Comparison of ENCODE assay signal across 1 cellular context in the genomic region with DNA sequence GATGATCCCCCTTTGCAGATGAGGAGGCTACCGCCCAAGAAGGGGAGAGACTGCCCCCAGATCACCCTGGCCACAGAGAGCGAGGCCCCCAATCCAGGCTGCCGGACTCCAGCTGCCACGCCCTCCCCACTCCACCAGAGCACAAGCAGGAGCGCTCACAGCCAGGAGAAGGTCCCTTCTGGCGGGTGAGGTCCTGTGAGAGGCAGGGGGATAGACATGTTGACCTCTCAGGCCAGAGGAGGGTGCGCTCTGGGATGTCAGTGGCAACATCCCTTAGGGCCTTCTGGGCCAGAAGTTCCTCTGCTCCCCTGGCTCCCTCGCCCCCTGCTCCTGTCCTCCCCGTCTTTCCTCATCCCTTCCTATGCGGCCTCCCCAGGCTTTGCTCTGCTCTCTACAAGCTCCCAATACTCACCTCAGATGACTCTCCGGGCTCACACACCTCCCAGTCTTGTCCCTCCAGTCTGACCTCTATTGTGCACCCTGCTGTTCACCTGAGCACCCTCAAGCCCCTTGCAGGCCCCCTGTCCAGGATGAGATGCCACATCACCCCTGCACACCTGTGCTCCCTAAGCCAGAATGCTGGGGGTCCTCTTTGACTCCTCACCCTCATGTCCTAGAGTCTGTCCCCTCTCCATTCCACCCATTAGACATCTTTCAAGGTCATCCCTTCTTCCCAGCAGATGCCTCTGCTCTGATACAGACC.
TF ChIP-seq lines count a peak whose summit lies in the region.

No MANE protein-coding gene starts in this region.

TF ChIP-seq in HepG2, 621 proteins besides CTCF, POLR2A, EP300 and RAD21 (continues in another document):
- TF ChIP-seq HES4 (CRISPR knock-in tag; IDR thresholded peaks at IDR 0.05; ENCODE audit: borderline replicate concordance) (no peak), AKAP8 (CRISPR knock-in tag; IDR thresholded peaks at IDR 0.05) (no peak), ZNF550 (CRISPR knock-in tag; IDR thresholded peaks at IDR 0.05; ENCODE audit: borderline replicate concordance) (no peak; the same call in 1 of the 2 replicates), NCOR1 (IDR thresholded peaks at IDR 0.05; ENCODE audit: borderline replicate concordance, low read length) (no peak), SKI (IDR thresholded peaks at IDR 0.05; ENCODE audit: partially characterized antibody) (no peak), NBN (conservative IDR thresholded peaks at IDR 0.05) (no peak), PRMT3 (CRISPR knock-in tag; IDR thresholded peaks at IDR 0.05; ENCODE audit: borderline replicate concordance, low read depth) (0 out of 2 replicates have a peak, but pooled peaks have one; percentile 49), PCBP1 (IDR thresholded peaks at IDR 0.05; ENCODE audit: borderline replicate concordance, low read depth, low read length) (no peak), KDM4B (CRISPR knock-in tag; IDR thresholded peaks at IDR 0.05) (no peak), ZFX (CRISPR knock-in tag; IDR thresholded peaks at IDR 0.05; ENCODE audit: low read depth) (no peak), GMEB1 (CRISPR knock-in tag; IDR thresholded peaks at IDR 0.05; ENCODE audit: borderline replicate concordance) (no peak), ZNF777 (CRISPR knock-in tag; IDR thresholded peaks at IDR 0.05) (no peak; the same call in 1 of the 2 replicates), TEAD2 (CRISPR knock-in tag; IDR thresholded peaks at IDR 0.05) (no peak), ETV6 (CRISPR knock-in tag; conservative IDR thresholded peaks at IDR 0.05) (no peak), TBL1XR1 (IDR thresholded peaks at IDR 0.05; ENCODE audit: borderline replicate concordance, low read length, partially characterized antibody) (no peak), ZNF326 (CRISPR knock-in tag; IDR thresholded peaks at IDR 0.05; ENCODE audit: borderline replicate concordance) (no peak), ZFYVE20 (CRISPR knock-in tag; IDR thresholded peaks at IDR 0.05; ENCODE audit: borderline replicate concordance, low read depth) (no peak), U2AF2 (IDR thresholded peaks at IDR 0.05; ENCODE audit: low read depth, low read length) (no peak), ELF3 (CRISPR knock-in tag; IDR thresholded peaks at IDR 0.05) (no peak), ARID4A (CRISPR knock-in tag; IDR thresholded peaks at IDR 0.05; ENCODE audit: borderline replicate concordance) (no peak), TFDP2 (CRISPR knock-in tag; IDR thresholded peaks at IDR 0.05) (no peak), RARG (CRISPR knock-in tag; IDR thresholded peaks at IDR 0.05; ENCODE audit: low read depth) (no peak)
- TF ChIP-seq, protein P1, sequence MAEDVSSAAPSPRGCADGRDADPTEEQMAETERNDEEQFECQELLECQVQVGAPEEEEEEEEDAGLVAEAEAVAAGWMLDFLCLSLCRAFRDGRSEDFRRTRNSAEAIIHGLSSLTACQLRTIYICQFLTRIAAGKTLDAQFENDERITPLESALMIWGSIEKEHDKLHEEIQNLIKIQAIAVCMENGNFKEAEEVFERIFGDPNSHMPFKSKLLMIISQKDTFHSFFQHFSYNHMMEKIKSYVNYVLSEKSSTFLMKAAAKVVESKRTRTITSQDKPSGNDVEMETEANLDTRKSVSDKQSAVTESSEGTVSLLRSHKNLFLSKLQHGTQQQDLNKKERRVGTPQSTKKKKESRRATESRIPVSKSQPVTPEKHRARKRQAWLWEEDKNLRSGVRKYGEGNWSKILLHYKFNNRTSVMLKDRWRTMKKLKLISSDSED (CRISPR knock-in tag; IDR thresholded peaks at IDR 0.05), result no peak
- TF ChIP-seq, protein P2, sequence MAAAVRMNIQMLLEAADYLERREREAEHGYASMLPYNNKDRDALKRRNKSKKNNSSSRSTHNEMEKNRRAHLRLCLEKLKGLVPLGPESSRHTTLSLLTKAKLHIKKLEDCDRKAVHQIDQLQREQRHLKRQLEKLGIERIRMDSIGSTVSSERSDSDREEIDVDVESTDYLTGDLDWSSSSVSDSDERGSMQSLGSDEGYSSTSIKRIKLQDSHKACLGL (CRISPR knock-in tag; IDR thresholded peaks at IDR 0.05), result no peak
- TF ChIP-seq, protein P3, sequence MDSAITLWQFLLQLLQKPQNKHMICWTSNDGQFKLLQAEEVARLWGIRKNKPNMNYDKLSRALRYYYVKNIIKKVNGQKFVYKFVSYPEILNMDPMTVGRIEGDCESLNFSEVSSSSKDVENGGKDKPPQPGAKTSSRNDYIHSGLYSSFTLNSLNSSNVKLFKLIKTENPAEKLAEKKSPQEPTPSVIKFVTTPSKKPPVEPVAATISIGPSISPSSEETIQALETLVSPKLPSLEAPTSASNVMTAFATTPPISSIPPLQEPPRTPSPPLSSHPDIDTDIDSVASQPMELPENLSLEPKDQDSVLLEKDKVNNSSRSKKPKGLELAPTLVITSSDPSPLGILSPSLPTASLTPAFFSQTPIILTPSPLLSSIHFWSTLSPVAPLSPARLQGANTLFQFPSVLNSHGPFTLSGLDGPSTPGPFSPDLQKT (CRISPR knock-in tag; IDR thresholded peaks at IDR 0.05; ENCODE audit: borderline replicate concordance), result no peak
- TF ChIP-seq, protein P4, sequence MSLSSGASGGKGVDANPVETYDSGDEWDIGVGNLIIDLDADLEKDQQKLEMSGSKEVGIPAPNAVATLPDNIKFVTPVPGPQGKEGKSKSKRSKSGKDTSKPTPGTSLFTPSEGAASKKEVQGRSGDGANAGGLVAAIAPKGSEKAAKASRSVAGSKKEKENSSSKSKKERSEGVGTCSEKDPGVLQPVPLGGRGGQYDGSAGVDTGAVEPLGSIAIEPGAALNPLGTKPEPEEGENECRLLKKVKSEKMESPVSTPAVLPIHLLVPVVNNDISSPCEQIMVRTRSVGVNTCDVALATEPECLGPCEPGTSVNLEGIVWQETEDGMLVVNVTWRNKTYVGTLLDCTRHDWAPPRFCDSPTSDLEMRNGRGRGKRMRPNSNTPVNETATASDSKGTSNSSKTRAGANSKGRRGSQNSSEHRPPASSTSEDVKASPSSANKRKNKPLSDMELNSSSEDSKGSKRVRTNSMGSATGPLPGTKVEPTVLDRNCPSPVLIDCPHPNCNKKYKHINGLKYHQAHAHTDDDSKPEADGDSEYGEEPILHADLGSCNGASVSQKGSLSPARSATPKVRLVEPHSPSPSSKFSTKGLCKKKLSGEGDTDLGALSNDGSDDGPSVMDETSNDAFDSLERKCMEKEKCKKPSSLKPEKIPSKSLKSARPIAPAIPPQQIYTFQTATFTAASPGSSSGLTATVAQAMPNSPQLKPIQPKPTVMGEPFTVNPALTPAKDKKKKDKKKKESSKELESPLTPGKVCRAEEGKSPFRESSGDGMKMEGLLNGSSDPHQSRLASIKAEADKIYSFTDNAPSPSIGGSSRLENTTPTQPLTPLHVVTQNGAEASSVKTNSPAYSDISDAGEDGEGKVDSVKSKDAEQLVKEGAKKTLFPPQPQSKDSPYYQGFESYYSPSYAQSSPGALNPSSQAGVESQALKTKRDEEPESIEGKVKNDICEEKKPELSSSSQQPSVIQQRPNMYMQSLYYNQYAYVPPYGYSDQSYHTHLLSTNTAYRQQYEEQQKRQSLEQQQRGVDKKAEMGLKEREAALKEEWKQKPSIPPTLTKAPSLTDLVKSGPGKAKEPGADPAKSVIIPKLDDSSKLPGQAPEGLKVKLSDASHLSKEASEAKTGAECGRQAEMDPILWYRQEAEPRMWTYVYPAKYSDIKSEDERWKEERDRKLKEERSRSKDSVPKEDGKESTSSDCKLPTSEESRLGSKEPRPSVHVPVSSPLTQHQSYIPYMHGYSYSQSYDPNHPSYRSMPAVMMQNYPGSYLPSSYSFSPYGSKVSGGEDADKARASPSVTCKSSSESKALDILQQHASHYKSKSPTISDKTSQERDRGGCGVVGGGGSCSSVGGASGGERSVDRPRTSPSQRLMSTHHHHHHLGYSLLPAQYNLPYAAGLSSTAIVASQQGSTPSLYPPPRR (CRISPR knock-in tag; IDR thresholded peaks at IDR 0.05; ENCODE audit: borderline replicate concordance), result no peak
- TF ChIP-seq, protein P5, sequence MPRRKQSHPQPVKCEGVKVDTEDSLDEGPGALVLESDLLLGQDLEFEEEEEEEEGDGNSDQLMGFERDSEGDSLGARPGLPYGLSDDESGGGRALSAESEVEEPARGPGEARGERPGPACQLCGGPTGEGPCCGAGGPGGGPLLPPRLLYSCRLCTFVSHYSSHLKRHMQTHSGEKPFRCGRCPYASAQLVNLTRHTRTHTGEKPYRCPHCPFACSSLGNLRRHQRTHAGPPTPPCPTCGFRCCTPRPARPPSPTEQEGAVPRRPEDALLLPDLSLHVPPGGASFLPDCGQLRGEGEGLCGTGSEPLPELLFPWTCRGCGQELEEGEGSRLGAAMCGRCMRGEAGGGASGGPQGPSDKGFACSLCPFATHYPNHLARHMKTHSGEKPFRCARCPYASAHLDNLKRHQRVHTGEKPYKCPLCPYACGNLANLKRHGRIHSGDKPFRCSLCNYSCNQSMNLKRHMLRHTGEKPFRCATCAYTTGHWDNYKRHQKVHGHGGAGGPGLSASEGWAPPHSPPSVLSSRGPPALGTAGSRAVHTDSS (CRISPR knock-in tag; conservative IDR thresholded peaks at IDR 0.05), result no peak
- TF ChIP-seq, protein P6, sequence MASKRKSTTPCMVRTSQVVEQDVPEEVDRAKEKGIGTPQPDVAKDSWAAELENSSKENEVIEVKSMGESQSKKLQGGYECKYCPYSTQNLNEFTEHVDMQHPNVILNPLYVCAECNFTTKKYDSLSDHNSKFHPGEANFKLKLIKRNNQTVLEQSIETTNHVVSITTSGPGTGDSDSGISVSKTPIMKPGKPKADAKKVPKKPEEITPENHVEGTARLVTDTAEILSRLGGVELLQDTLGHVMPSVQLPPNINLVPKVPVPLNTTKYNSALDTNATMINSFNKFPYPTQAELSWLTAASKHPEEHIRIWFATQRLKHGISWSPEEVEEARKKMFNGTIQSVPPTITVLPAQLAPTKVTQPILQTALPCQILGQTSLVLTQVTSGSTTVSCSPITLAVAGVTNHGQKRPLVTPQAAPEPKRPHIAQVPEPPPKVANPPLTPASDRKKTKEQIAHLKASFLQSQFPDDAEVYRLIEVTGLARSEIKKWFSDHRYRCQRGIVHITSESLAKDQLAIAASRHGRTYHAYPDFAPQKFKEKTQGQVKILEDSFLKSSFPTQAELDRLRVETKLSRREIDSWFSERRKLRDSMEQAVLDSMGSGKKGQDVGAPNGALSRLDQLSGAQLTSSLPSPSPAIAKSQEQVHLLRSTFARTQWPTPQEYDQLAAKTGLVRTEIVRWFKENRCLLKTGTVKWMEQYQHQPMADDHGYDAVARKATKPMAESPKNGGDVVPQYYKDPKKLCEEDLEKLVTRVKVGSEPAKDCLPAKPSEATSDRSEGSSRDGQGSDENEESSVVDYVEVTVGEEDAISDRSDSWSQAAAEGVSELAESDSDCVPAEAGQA (IDR thresholded peaks at IDR 0.05; ENCODE audit: low read depth), result no peak
- TF ChIP-seq, protein P6 (CRISPR knock-in tag; IDR thresholded peaks at IDR 0.05; ENCODE audit: borderline replicate concordance), result no peak
